ENCODE assay signal across 13 cellular contexts in genomic region chr2:229488232-229488631, GRCh38.
DNase-seq lines count a peak whose midpoint lies in the region; ATAC-seq, FAIRE-seq and TF ChIP-seq lines count a peak whose summit lies in the region.
"Had no signal": no experiment of that assay in that cellular context is flagged by ENCODE, and none has a peak within 500 bp of the region (broad histone marks: within the 10 kb centered on the region; RNA-seq: fewer than 3 reads in every experiment).

No MANE protein-coding gene starts in this region.

- H3K4me2 ChIP-seq in PC-3 (ENCODE audit: low read length) (peak overlapping the region; percentile 12), astrocyte (ENCODE audit: low read length) (peak overlapping the region; percentile 41), GM23248 (ENCODE audit: unreplicated experiment) (no peak overlapping the region)

- FAIRE-seq in H54 (lab: Jason Lieb, UNC) (peak; percentile 50), astrocyte (lab: Jason Lieb, UNC) (no peak)
- FAIRE-seq: GM19239 had no signal

- no peaks in the 10 kb centered on the region for H4K20me1 ChIP-seq in PC-3 (ENCODE audit: low read length)
- H4K20me1 ChIP-seq in astrocyte (ENCODE audit: insufficient read depth, low read length) = no peaks in the 10 kb centered on the region
- H4K20me1 ChIP-seq in GM23248 (ENCODE audit: insufficient read depth) = no peaks in the 10 kb centered on the region
- H4K20me1 ChIP-seq: BLaER1 treated with 17β-estradiol and CSF1 and Interleukin-3, amounts not matched to agents 10 nM and 100 nM had no signal

- H2AFZ ChIP-seq in PC-3 (ENCODE audit: low read length) = no peak overlapping the region
- H2AFZ ChIP-seq in astrocyte (ENCODE audit: low read depth, low read length) = no peak overlapping the region
- H2AFZ ChIP-seq in GM23248 = no peak overlapping the region

- H3K36me3 ChIP-seq in PC-3 (ENCODE audit: low read depth, low read length) (no peaks in the 10 kb centered on the region), astrocyte (ENCODE audit: insufficient read depth, low read length) (no peaks in the 10 kb centered on the region), GM23248 (ENCODE audit: low read depth) (no peaks in the 10 kb centered on the region)
- H3K36me3 ChIP-seq: BLaER1 treated with 17β-estradiol and CSF1 and Interleukin-3, amounts not matched to agents 10 nM and 100 nM had no signal

- TF ChIP-seq CTCF in PC-3 (conservative IDR thresholded peaks at IDR 0.05; ENCODE audit: low read depth, low read length) (no peak), astrocyte (IDR thresholded peaks at IDR 0.05; ENCODE audit: insufficient read depth, low read depth, low read length) (no peak)

- ATAC-seq in PC-3 = no peak
- ATAC-seq: HCT116 had no signal

- no peak overlapping the region for H3K4me3 ChIP-seq in PC-3 (ENCODE audit: low read length)
- H3K4me3 ChIP-seq in astrocyte (ENCODE audit: insufficient read depth, low read depth, low read length) = no peak overlapping the region
- no peak overlapping the region for H3K4me3 ChIP-seq in GM23248
- H3K4me3 ChIP-seq: BLaER1 treated with 17β-estradiol and CSF1 and Interleukin-3, amounts not matched to agents 10 nM and 100 nM had no signal

- H3K9me2 ChIP-seq in PC-3 (replicated peaks; ENCODE audit: low read length) = no peaks in the 10 kb centered on the region
- H3K9me2 ChIP-seq in GM23248 (ENCODE audit: insufficient read depth) = no peaks in the 10 kb centered on the region

- intact Hi-C loops in PC-3 (cut with micrococcal nuclease) = no loop called here

- H3K4me3 Mint-ChIP-seq in astrocyte (ENCODE audit: unreplicated experiment) = no peak overlapping the region
- H3K4me3 Mint-ChIP-seq: CD4-positive, CD25-positive, alpha-beta regulatory T cell had no signal

- H3F3A ChIP-seq in PC-3 (ENCODE audit: low read length, unreplicated experiment) (no peaks in the 10 kb centered on the region), GM23248 (ENCODE audit: insufficient read depth) (no peaks in the 10 kb centered on the region)

- H3K9ac ChIP-seq in PC-3 (ENCODE audit: low read length) = no peak overlapping the region
- no peak overlapping the region for H3K9ac ChIP-seq in astrocyte (ENCODE audit: low read length)
- no peak overlapping the region for H3K9ac ChIP-seq in GM23248
- H3K9ac ChIP-seq: BLaER1 treated with 17β-estradiol and CSF1 and Interleukin-3, amounts not matched to agents 10 nM and 100 nM had no signal

- in situ Hi-C loops in GM23248 (cut with MboI) = no loop called here

- TF ChIP-seq POLR2A in H54 (IDR thresholded peaks at IDR 0.05; ENCODE audit: low read depth, low read length) = no peak

- no peaks in the 10 kb centered on the region for H3K36me3 Mint-ChIP-seq in astrocyte (ENCODE audit: low read depth, unreplicated experiment)
- H3K36me3 Mint-ChIP-seq: CD4-positive, CD25-positive, alpha-beta regulatory T cell had no signal

- no peak overlapping the region for H3K27ac Mint-ChIP-seq in astrocyte (ENCODE audit: unreplicated experiment)
- H3K27ac Mint-ChIP-seq: CD4-positive, CD25-positive, alpha-beta regulatory T cell had no signal

- H3K4me1 Mint-ChIP-seq in astrocyte (ENCODE audit: low read depth, unreplicated experiment) = no peaks in the 10 kb centered on the region
- H3K4me1 Mint-ChIP-seq: CD4-positive, CD25-positive, alpha-beta regulatory T cell had no signal

- no peaks in the 10 kb centered on the region for H3K27me3 Mint-ChIP-seq in astrocyte (ENCODE audit: low read depth, unreplicated experiment)
- H3K27me3 Mint-ChIP-seq: CD4-positive, CD25-positive, alpha-beta regulatory T cell had no signal

- H3K9me3 ChIP-seq in PC-3 (ENCODE audit: low read length) (no peaks in the 10 kb centered on the region), astrocyte (ENCODE audit: insufficient read depth, low read depth, low read length) (no peaks in the 10 kb centered on the region), GM23248 (ENCODE audit: low read depth) (no peaks in the 10 kb centered on the region)

- H3K27ac ChIP-seq in PC-3 (ENCODE audit: low read length) (peak overlapping the region; percentile 64), astrocyte (ENCODE audit: low read depth, low read length) (peak overlapping the region; percentile 51), GM23248 (no peak overlapping the region)

- no peaks in the 10 kb centered on the region for H3K27me3 ChIP-seq in PC-3 (ENCODE audit: low read length)
- no peaks in the 10 kb centered on the region for H3K27me3 ChIP-seq in astrocyte (ENCODE audit: insufficient read depth, low read length)
- H3K27me3 ChIP-seq in GM23248 (replicated peaks; ENCODE audit: insufficient read depth) = no peaks in the 10 kb centered on the region
- H3K27me3 ChIP-seq: BLaER1 treated with 17β-estradiol and CSF1 and Interleukin-3, amounts not matched to agents 10 nM and 100 nM had no signal

- DNase-seq in H54 (ENCODE audit: insufficient read length, low spot score) (no peak), PC-3 (no peak), astrocyte (ENCODE audit: low read depth) (no peak), GM23248 (no peak), putamen (ENCODE audit: low spot score) (no peak)
- no peak for DNase-seq in stimulated activated CD4-positive, alpha-beta T cell treated with anti-CD3 and anti-CD28 coated beads, Interleukin-2, amount 100 ng/mL, for 24 hours
- DNase-seq: AML-193; CD4-positive, CD25-positive, alpha-beta regulatory T cell; DMS53; GF-D8 had no signal

- CTCF ChIA-PET in PC-3 (lab: Charles Lee) = no interaction called here

- H3K79me2 ChIP-seq in PC-3 (ENCODE audit: low read length) (no peaks in the 10 kb centered on the region), astrocyte (ENCODE audit: insufficient read depth, low read length) (no peaks in the 10 kb centered on the region), GM23248 (ENCODE audit: insufficient read depth) (no peaks in the 10 kb centered on the region)

- no TSS peak for BruUV-seq in PC-3 (replicated peaks; lab: Mats Ljungman, UMichigan)

- peaks cover 4% of the 10 kb centered on the region for H3K9me3 Mint-ChIP-seq in astrocyte (ENCODE audit: unreplicated experiment)

- WGBS in GM23248 (ENCODE audit: low coverage in 1 of 2, low lambda C conversion rate in 2 of 2, missing lambda C conversion rate in 2 of 2), 2 experiments = 55 to 56% methylated on average over 4 of the region's 4 CpGs

- POLR2A ChIA-PET in PC-3 (lab: Charles Lee; ENCODE audit: unreplicated experiment) = no interaction called here

- H3K4me1 ChIP-seq in PC-3 (ENCODE audit: insufficient read depth, low read length) (peaks cover 15% of the 10 kb centered on the region), astrocyte (ENCODE audit: insufficient read depth, low read length) (peaks cover 14% of the 10 kb centered on the region), GM23248 (ENCODE audit: insufficient read depth) (no peaks in the 10 kb centered on the region)
